ENCODE assay signal across 14 cellular contexts in the genomic region with DNA sequence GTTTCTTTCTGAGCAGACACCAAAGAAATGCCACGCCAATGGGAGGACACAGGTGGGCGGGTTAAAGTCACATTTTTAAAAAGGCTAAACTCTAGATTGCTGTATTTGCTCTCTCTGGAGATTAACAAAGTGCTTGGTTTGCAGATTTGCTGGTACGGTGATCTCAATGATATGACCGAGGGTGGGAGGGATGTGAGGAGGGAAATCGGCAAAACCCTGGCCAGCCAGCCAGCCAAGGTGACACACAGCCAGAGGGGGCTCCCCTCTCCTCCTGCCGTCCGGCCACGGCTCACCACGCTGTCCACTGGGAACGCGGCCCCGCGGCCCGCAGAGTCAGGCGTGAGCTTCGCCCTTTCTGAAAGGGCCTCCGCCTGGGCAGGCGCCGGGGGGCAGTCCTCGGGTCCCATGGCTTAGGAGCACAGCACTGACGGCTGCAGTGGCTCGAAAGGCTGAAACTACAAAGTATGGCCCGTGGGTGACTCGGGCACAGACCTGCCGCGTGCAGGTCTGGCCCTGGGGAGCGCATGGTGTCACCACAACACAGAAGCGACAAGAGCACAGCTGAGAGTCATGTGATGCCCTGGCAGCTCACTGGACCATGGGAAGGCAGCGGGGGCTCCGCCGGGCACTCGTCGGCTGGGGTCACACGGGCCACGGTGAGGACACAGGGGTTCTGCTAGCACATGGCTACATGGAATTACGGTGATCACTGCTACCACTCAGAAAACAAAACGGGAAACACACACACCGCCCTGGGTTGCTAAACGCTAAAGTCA.
"Had no signal": no experiment of that assay in that cellular context is flagged by ENCODE, and none has a peak within 500 bp of the region (broad histone marks: within the 10 kb centered on the region; RNA-seq: fewer than 3 reads in every experiment).

No MANE protein-coding gene starts in this region.

- H3K9me3 ChIP-seq: thoracic aorta had no signal

- H3K27me3 Mint-ChIP-seq: activated B cell treated with CpG ODN at 0.5 μM for 24 hours; activated CD4-positive, alpha-beta T cell treated with anti-CD3 and anti-CD28 coated beads, Interleukin-2, amount 10 ng/mL, durations not matched to agents 24 days and 14 days; activated naive CD8-positive, alpha-beta T cell treated with anti-CD3 and anti-CD28 coated beads, Interleukin-2, amount 50 U/mL, for 24 hours; naive thymus-derived CD4-positive, alpha-beta T cell had no signal

- DNase-seq: activated B cell treated with CpG ODN at 0.5 μM for 24 hours; activated CD4-positive, alpha-beta T cell treated with anti-CD3 and anti-CD28 coated beads, Interleukin-2, amount 10 ng/mL, durations not matched to agents 24 days and 14 days; activated CD8-positive, alpha-beta T cell treated with anti-CD3 and anti-CD28 coated beads, Interleukin-2, amount 10 ng/mL, durations not matched to agents 7 days and 5 days; activated naive CD4-positive, alpha-beta T cell; activated naive CD8-positive, alpha-beta T cell treated with anti-CD3 and anti-CD28 coated beads, Interleukin-2, amount 50 U/mL, for 24 hours; aorta; effector CD8-positive, alpha-beta T cell; foreskin keratinocyte; immature natural killer cell; naive thymus-derived CD4-positive, alpha-beta T cell; T-helper 2 cell had no signal

- ATAC-seq: activated CD8-positive, alpha-beta T cell treated with anti-CD3 and anti-CD28 coated beads, Interleukin-2, amount 10 ng/mL, durations not matched to agents 7 days and 5 days; activated naive CD8-positive, alpha-beta T cell treated with anti-CD3 and anti-CD28 coated beads, Interleukin-2, amount 50 U/mL, for 24 hours; foreskin keratinocyte; naive thymus-derived CD4-positive, alpha-beta T cell; sciatic nerve had no signal

- H3K4me3 ChIP-seq: thoracic aorta had no signal

- H3K27ac ChIP-seq: foreskin keratinocyte, thoracic aorta had no signal

- H3K9me3 Mint-ChIP-seq: activated B cell treated with CpG ODN at 0.5 μM for 24 hours; activated CD4-positive, alpha-beta T cell treated with anti-CD3 and anti-CD28 coated beads, Interleukin-2, amount 10 ng/mL, durations not matched to agents 24 days and 14 days; activated naive CD8-positive, alpha-beta T cell treated with anti-CD3 and anti-CD28 coated beads, Interleukin-2, amount 50 U/mL, for 24 hours; activated T-helper 1 cell treated with anti-CD3 and anti-CD28 coated beads, Interleukin-12 subunit alpha, Interleukin-12 subunit beta, Interleukin-2, Interleukin-4 antibody, amounts not matched to agents 30 ng/mL and 10 ng/mL and 1 ng/mL, durations not matched to agents 14 hours and 24 hours and 36 hours; immature natural killer cell had no signal

- H3K4me1 Mint-ChIP-seq: activated CD4-positive, alpha-beta T cell treated with anti-CD3 and anti-CD28 coated beads, Interleukin-2, amount 10 ng/mL, durations not matched to agents 24 days and 14 days; activated naive CD8-positive, alpha-beta T cell treated with anti-CD3 and anti-CD28 coated beads, Interleukin-2, amount 50 U/mL, for 24 hours had no signal

- H3K27ac Mint-ChIP-seq: activated B cell treated with CpG ODN at 0.5 μM for 24 hours; activated CD4-positive, alpha-beta T cell treated with anti-CD3 and anti-CD28 coated beads, Interleukin-2, amount 10 ng/mL, durations not matched to agents 24 days and 14 days; activated CD8-positive, alpha-beta T cell treated with anti-CD3 and anti-CD28 coated beads, Interleukin-2, amount 10 ng/mL, durations not matched to agents 7 days and 5 days; activated naive CD8-positive, alpha-beta T cell treated with anti-CD3 and anti-CD28 coated beads, Interleukin-2, amount 50 U/mL, for 24 hours; activated T-helper 1 cell treated with anti-CD3 and anti-CD28 coated beads, Interleukin-12 subunit alpha, Interleukin-12 subunit beta, Interleukin-2, Interleukin-4 antibody, amounts not matched to agents 30 ng/mL and 10 ng/mL and 1 ng/mL, durations not matched to agents 14 hours and 24 hours and 36 hours had no signal

- H3K4me3 Mint-ChIP-seq: activated B cell treated with CpG ODN at 0.5 μM for 24 hours; activated CD4-positive, alpha-beta T cell treated with anti-CD3 and anti-CD28 coated beads, Interleukin-2, amount 10 ng/mL, durations not matched to agents 24 days and 14 days; activated CD8-positive, alpha-beta T cell treated with anti-CD3 and anti-CD28 coated beads, Interleukin-2, amount 10 ng/mL, durations not matched to agents 7 days and 5 days; activated naive CD8-positive, alpha-beta T cell treated with anti-CD3 and anti-CD28 coated beads, Interleukin-2, amount 50 U/mL, for 24 hours; activated T-helper 1 cell treated with anti-CD3 and anti-CD28 coated beads, Interleukin-12 subunit alpha, Interleukin-12 subunit beta, Interleukin-2, Interleukin-4 antibody, amounts not matched to agents 30 ng/mL and 10 ng/mL and 1 ng/mL, durations not matched to agents 14 hours and 24 hours and 36 hours; immature natural killer cell; naive thymus-derived CD4-positive, alpha-beta T cell had no signal
